Comparison of ENCODE assay signal across 6 cellular contexts in genomic region chr2:5637051-5637450, GRCh38. TPM values are rescaled to one million over a fixed set of nuclear protein-coding genes. Genes with fewer than 3 reads are reported as not detected.
"Had no signal": no experiment of that assay in that cellular context is flagged by ENCODE, and none has a peak within 500 bp of the region (broad histone marks: within the 10 kb centered on the region; RNA-seq: fewer than 3 reads in every experiment).

No MANE protein-coding gene starts in this region.

RNA-seq across cellular contexts. Expression of gene SOX11, which starts 55.1 kb away (rescaled TPM):
- total RNA-seq: naive thymus-derived CD4-positive, alpha-beta T cell; natural killer cell; posterior vena cava; prostate gland; pulmonary artery endothelial cell; sciatic nerve had no signal
- polyA plus RNA-seq: naive thymus-derived CD4-positive, alpha-beta T cell had no signal
